ENCODE assay signal across 17 cellular contexts in genomic region chr16:68994324-68994723, GRCh38.
DNase-seq lines count a peak whose midpoint lies in the region; ATAC-seq, FAIRE-seq and TF ChIP-seq lines count a peak whose summit lies in the region.
"Had no signal": no experiment of that assay in that cellular context is flagged by ENCODE, and none has a peak within 500 bp of the region (broad histone marks: within the 10 kb centered on the region; RNA-seq: fewer than 3 reads in every experiment).

No MANE protein-coding gene starts in this region.

- H4K20me1 ChIP-seq in GM23248 (ENCODE audit: insufficient read depth), result no peaks in the 10 kb centered on the region
- no peaks in the 10 kb centered on the region for H4K20me1 ChIP-seq in SK-N-SH (ENCODE audit: insufficient read depth)
- no peaks in the 10 kb centered on the region for H4K20me1 ChIP-seq in keratinocyte (ENCODE audit: control insufficient read depth, extremely low read depth, insufficient read depth, low read length)
- H4K20me1 ChIP-seq in smooth muscle cell (ENCODE audit: low read depth), result no peaks in the 10 kb centered on the region

- no peak for TF ChIP-seq CTCF in SK-N-SH (IDR thresholded peaks at IDR 0.05)
- TF ChIP-seq CTCF in keratinocyte (optimal IDR thresholded peaks at IDR 0.05 in 1 of 3, IDR thresholded peaks at IDR 0.05 in 1 of 3, conservative IDR thresholded peaks at IDR 0.05 in 1 of 3; ENCODE audit: extremely low read depth in 1 of 3, insufficient read depth in 2 of 3, low read length in 3 of 3), result no peak
- no peak for TF ChIP-seq CTCF in smooth muscle cell (IDR thresholded peaks at IDR 0.05; ENCODE audit: borderline replicate concordance, insufficient read depth, poor library complexity, severe bottlenecking)

- H3K79me2 ChIP-seq in GM23248 (ENCODE audit: insufficient read depth), result no peaks in the 10 kb centered on the region
- H3K79me2 ChIP-seq in SK-N-SH (ENCODE audit: insufficient read depth), result no peaks in the 10 kb centered on the region
- no peaks in the 10 kb centered on the region for H3K79me2 ChIP-seq in keratinocyte (ENCODE audit: control insufficient read depth, insufficient read depth, low read length)
- no peaks in the 10 kb centered on the region for H3K79me2 ChIP-seq in smooth muscle cell (ENCODE audit: low read depth)

- no peak for DNase-seq in GM23248
- no peak for DNase-seq in SK-N-SH
- no peak for DNase-seq in keratinocyte (ENCODE audit: low read depth, low spot score)
- no peak for DNase-seq in smooth muscle cell (lab: John Stamatoyannopoulos, UW; ENCODE audit: unreplicated experiment)
- no peak for DNase-seq in NCI-H1417 treated with DMSO at 0.1 percent for 48 hours (lab: John Stamatoyannopoulos, UW)
- no peak for DNase-seq in NCI-H187 (lab: John Stamatoyannopoulos, UW)
- DNase-seq: caudate nucleus; effector CD4-positive, alpha-beta T cell; GF-D8; NCI-H446 treated with DMSO at 0.1 percent for 48 hours; nucleus accumbens; SHP77; sigmoid colon; stimulated activated CD4-positive, alpha-beta T cell treated with anti-CD3 and anti-CD28 coated beads, Interleukin-2, amount 100 ng/mL, for 48 hours; substantia nigra had no signal

- dilution Hi-C loops in keratinocyte (cut with MboI; ENCODE audit: extremely low pct_ligation_motif_present, low sequenced_read_pairs), result no loop called here

- H3K27ac ChIP-seq in GM23248 (peak overlapping the region; percentile 67), SK-N-SH (ENCODE audit: low read depth in 2 of 2, low read length in 1 of 2) (peak overlapping the region; percentile 48 to 91; a peak in 3 of 4 replicates), keratinocyte (ENCODE audit: control insufficient read depth, insufficient read depth, low read length) (peak overlapping the region; percentile 80), smooth muscle cell (ENCODE audit: low read depth) (peak overlapping the region; percentile 29)
- H3K27ac ChIP-seq: sigmoid colon had no signal

- H3K9me3 ChIP-seq in GM23248 (ENCODE audit: low read depth) (no peaks in the 10 kb centered on the region), SK-N-SH (no peaks in the 10 kb centered on the region), keratinocyte (ENCODE audit: control insufficient read depth, low read depth, low read length) (no peaks in the 10 kb centered on the region), smooth muscle cell (replicated peaks; ENCODE audit: low read depth) (no peaks in the 10 kb centered on the region)
- H3K9me3 ChIP-seq: sigmoid colon had no signal

- no peaks in the 10 kb centered on the region for H3K9me1 ChIP-seq in keratinocyte (ENCODE audit: control insufficient read depth, extremely low read depth, insufficient read depth, low read length)

- peaks cover 28% of the 10 kb centered on the region for H3F3A ChIP-seq in GM23248 (ENCODE audit: insufficient read depth)
- H3F3A ChIP-seq in SK-N-SH (replicated peaks; ENCODE audit: insufficient read depth), result peaks cover 35% of the 10 kb centered on the region
- H3F3A ChIP-seq in smooth muscle cell (ENCODE audit: low read depth), result no peaks in the 10 kb centered on the region

- no peak for TF ChIP-seq RAD21 in SK-N-SH (IDR thresholded peaks at IDR 0.05; ENCODE audit: low read length)

- POLR2A ChIA-PET in SK-N-SH (lab: Yijun Ruan, JAX), result no interaction called here

- no peak for ATAC-seq in GM18870 (IDR thresholded peaks at IDR 0.05; ENCODE audit: unreplicated experiment)
- ATAC-seq: activated T-helper 17 cell treated with anti-CD3 and anti-CD28 coated beads, Interleukin-2, amount 50 U/mL, for 72 hours had no signal

- H2AFZ ChIP-seq in GM23248 (no peak overlapping the region), SK-N-SH (ENCODE audit: low read depth) (no peak overlapping the region), keratinocyte (ENCODE audit: control insufficient read depth, low read length) (no peak overlapping the region), smooth muscle cell (ENCODE audit: low read depth) (no peak overlapping the region)

- peak overlapping the region; percentile 23; the same call in 1 of the 2 replicates for H3K9ac ChIP-seq in GM23248
- H3K9ac ChIP-seq in SK-N-SH, result peak overlapping the region; percentile 56; the same call in 1 of the 2 replicates
- H3K9ac ChIP-seq in keratinocyte (ENCODE audit: control insufficient read depth, extremely low read depth, insufficient read depth, low read length), result peak overlapping the region; percentile 56
- H3K9ac ChIP-seq in smooth muscle cell (ENCODE audit: low read depth), result no peak overlapping the region

- no peaks in the 10 kb centered on the region for H3K9me2 ChIP-seq in GM23248 (ENCODE audit: insufficient read depth)
- no peaks in the 10 kb centered on the region for H3K9me2 ChIP-seq in SK-N-SH

- FAIRE-seq in keratinocyte (lab: Jason Lieb, UNC), result no peak

- peak overlapping the region; percentile 41 for H3K4me3 ChIP-seq in GM23248
- H3K4me3 ChIP-seq in SK-N-SH (ENCODE audit: low read depth in 2 of 2, low read length in 1 of 2), result peak overlapping the region in 1 of 2 experiments; percentile 28; a peak in 1 of 4 replicates
- H3K4me3 ChIP-seq in keratinocyte (ENCODE audit: control insufficient read depth in 2 of 3, extremely low read depth in 1 of 3, insufficient read depth in 2 of 3, low read depth in 1 of 3, low read length in 3 of 3), result no peak overlapping the region
- H3K4me3 ChIP-seq in smooth muscle cell, result no peak overlapping the region
- H3K4me3 ChIP-seq: sigmoid colon had no signal

- no peaks in the 10 kb centered on the region for H3K27me3 ChIP-seq in GM23248 (replicated peaks; ENCODE audit: insufficient read depth)
- H3K27me3 ChIP-seq in SK-N-SH (ENCODE audit: insufficient read depth), result no peaks in the 10 kb centered on the region
- no peaks in the 10 kb centered on the region for H3K27me3 ChIP-seq in keratinocyte (ENCODE audit: control insufficient read depth, extremely low read depth, insufficient read depth, low read length)
- H3K27me3 ChIP-seq in smooth muscle cell (ENCODE audit: low read depth), result no peaks in the 10 kb centered on the region
- H3K27me3 ChIP-seq: sigmoid colon had no signal

- 91 to 100% methylated on average over 1 of the region's 1 CpG for WGBS in GM23248 (ENCODE audit: low coverage in 1 of 2, low lambda C conversion rate in 2 of 2, missing lambda C conversion rate in 2 of 2), 2 experiments
- WGBS in SK-N-SH (ENCODE audit: low lambda C conversion rate), result 75% methylated on average over 1 of the region's 1 CpG
- 100% methylated on average over 1 of the region's 1 CpG for WGBS in smooth muscle cell (ENCODE audit: low lambda C conversion rate)

- in situ Hi-C loops in GM23248 (cut with MboI), result no loop called here

- CTCF ChIA-PET in SK-N-SH (lab: Yijun Ruan, JAX), result interaction anchor here (1.2 to 1.8 kb wide), 2 partner anchors 10 to 129 kb away, joined by 4 to 5 read pairs; no protein-coding TSS in a partner anchor

- H3K36me3 ChIP-seq in GM23248 (ENCODE audit: low read depth) (no peaks in the 10 kb centered on the region), SK-N-SH (replicated peaks in 1 of 2; ENCODE audit: control insufficient read depth in 1 of 2, insufficient read depth in 2 of 2, low read length in 1 of 2) (no peaks in the 10 kb centered on the region), keratinocyte (ENCODE audit: control insufficient read depth in 2 of 2, extremely low read depth in 1 of 2, insufficient read depth in 2 of 2, low read length in 2 of 2) (no peaks in the 10 kb centered on the region), smooth muscle cell (ENCODE audit: low read depth) (no peaks in the 10 kb centered on the region)
- H3K36me3 ChIP-seq: sigmoid colon had no signal

- H3K4me1 ChIP-seq in GM23248 (ENCODE audit: insufficient read depth) (peaks cover 38% of the 10 kb centered on the region), SK-N-SH (ENCODE audit: control insufficient read depth in 1 of 2, insufficient read depth in 2 of 2, low read depth in 1 of 2, low read length in 1 of 2) (peaks cover 2 to 40% of the 10 kb centered on the region in 2 experiments; a peak in 3 of 4 replicates), keratinocyte (ENCODE audit: control insufficient read depth, extremely low read depth, insufficient read depth, low read length) (peaks cover 80% of the 10 kb centered on the region), smooth muscle cell (ENCODE audit: low read depth) (no peaks in the 10 kb centered on the region)
- H3K4me1 ChIP-seq: sigmoid colon had no signal

- no peak for TF ChIP-seq EP300 in SK-N-SH (IDR thresholded peaks at IDR 0.05; ENCODE audit: borderline replicate concordance in 1 of 2, low read depth in 1 of 2, low read length in 1 of 2)

- H3K4me2 ChIP-seq in GM23248 (ENCODE audit: unreplicated experiment), result peak overlapping the region; percentile 72
- peak overlapping the region; percentile 67 for H3K4me2 ChIP-seq in SK-N-SH
- H3K4me2 ChIP-seq in keratinocyte (ENCODE audit: control insufficient read depth, extremely low read depth, insufficient read depth, low read depth, low read length), result peak overlapping the region; percentile 77
- H3K4me2 ChIP-seq in smooth muscle cell, result no peak overlapping the region

TF ChIP-seq in SK-N-SH, 30 proteins besides CTCF, POLR2A, EP300 and RAD21:
- TF ChIP-seq CHD2 (IDR thresholded peaks at IDR 0.05; ENCODE audit: low read length, partially characterized antibody), result no peak
- no peak for TF ChIP-seq POLR2AphosphoS5 (IDR thresholded peaks at IDR 0.05; ENCODE audit: low read depth, low read length)
- no peak for TF ChIP-seq JUND (IDR thresholded peaks at IDR 0.05)
- no peak for TF ChIP-seq SMC3 (IDR thresholded peaks at IDR 0.05; ENCODE audit: low read depth, low read length)
- no peak for TF ChIP-seq NFIC (IDR thresholded peaks at IDR 0.05; ENCODE audit: borderline replicate concordance)
- TF ChIP-seq MAX (IDR thresholded peaks at IDR 0.05; ENCODE audit: low read depth), result no peak
- TF ChIP-seq RXRA (IDR thresholded peaks at IDR 0.05; ENCODE audit: borderline replicate concordance, low read depth), result no peak
- no peak for TF ChIP-seq GATA2 (CRISPR knock-in tag; IDR thresholded peaks at IDR 0.05)
TF ChIP-seq in SK-N-SH: peak in this region for 0.

Comparison
In these comparisons a context has a peak if more than half of its experiments do, and no peak if none do; other contexts are left out.
1. H3K27ac ChIP-seq: peak in every context shown above with its lines; median percentile 80 in keratinocyte; 70 in SK-N-SH; 67 in GM23248; 29 in smooth muscle cell.